Comparison of ENCODE assay signal across 16 cellular contexts in the genomic region with DNA sequence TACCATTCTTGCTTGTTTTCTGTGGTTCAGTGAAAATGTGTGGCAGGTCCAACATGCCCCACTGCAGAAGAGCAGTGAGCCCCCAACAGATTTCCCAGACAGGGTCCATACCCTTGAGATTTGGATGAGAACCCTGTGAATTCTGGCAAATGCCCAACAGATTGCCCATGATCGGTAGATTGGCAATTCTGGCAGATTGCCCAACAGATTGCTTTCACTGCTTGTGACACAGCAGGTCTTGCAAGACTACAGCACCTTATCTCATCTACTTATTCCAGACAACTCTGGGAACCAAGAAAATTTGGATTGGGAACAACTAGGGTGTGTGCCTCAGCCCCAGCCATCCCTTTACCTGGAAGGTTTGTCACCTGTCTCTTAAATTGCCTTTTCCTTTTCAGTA.
"Had no signal": no experiment of that assay in that cellular context is flagged by ENCODE, and none has a peak within 500 bp of the region (broad histone marks: within the 10 kb centered on the region; RNA-seq: fewer than 3 reads in every experiment).

No MANE protein-coding gene starts in this region.

- H3K4me1 Mint-ChIP-seq: activated naive CD4-positive, alpha-beta T cell treated with anti-CD3 and anti-CD28 coated beads, Interleukin-2, amount 50 U/mL, for 24 hours; central memory CD8-positive, alpha-beta T cell had no signal

- H3K27ac ChIP-seq: body of pancreas, epithelial cell of prostate, gastroesophageal sphincter, upper lobe of left lung had no signal

- H3K9me3 ChIP-seq: body of pancreas, gastroesophageal sphincter, upper lobe of left lung had no signal

- H3K9me3 Mint-ChIP-seq: activated naive CD4-positive, alpha-beta T cell treated with anti-CD3 and anti-CD28 coated beads, Interleukin-2, amount 50 U/mL, for 24 hours; activated T-cell treated with anti-CD3 and anti-CD28 coated beads, Interleukin-2, amount 50 U/mL, for 24 hours; central memory CD8-positive, alpha-beta T cell had no signal

- DNase-seq: activated CD4-positive, alpha-beta T cell treated with anti-CD3 and anti-CD28 coated beads, Interleukin-2, amount 50 U/mL, for 4 hours; activated CD4-positive, CD25-positive, alpha-beta regulatory T cell treated with anti-CD3 and anti-CD28 coated beads, Interleukin-2, amount 50 U/mL, for 72 hours; activated effector memory CD4-positive, alpha-beta T cell treated with Interleukin-2 at 50 U/mL for 16 hours; activated T-cell treated with anti-CD3 and anti-CD28 coated beads, Interleukin-2, amount 50 U/mL, for 24 hours; effector memory CD4-positive, alpha-beta T cell; kidney; left ventricle myocardium superior; stimulated activated CD4-positive, alpha-beta T cell treated with anti-CD3 and anti-CD28 coated beads, Interleukin-2, amount 100 ng/mL, for 24 hours; stimulated activated naive CD4-positive, alpha-beta T cell treated with Interleukin-2 at 50 U/mL for 16 hours; upper lobe of left lung had no signal

- H3K4me3 ChIP-seq: body of pancreas, gastroesophageal sphincter, upper lobe of left lung had no signal

- ATAC-seq: body of pancreas, gastroesophageal sphincter, left ventricle myocardium superior, sciatic nerve had no signal

- H3K4me3 Mint-ChIP-seq: activated naive CD4-positive, alpha-beta T cell treated with anti-CD3 and anti-CD28 coated beads, Interleukin-2, amount 50 U/mL, for 24 hours; activated T-cell treated with anti-CD3 and anti-CD28 coated beads, Interleukin-2, amount 50 U/mL, for 24 hours; central memory CD8-positive, alpha-beta T cell had no signal

- H3K36me3 ChIP-seq: gastroesophageal sphincter, upper lobe of left lung had no signal

- H3K27ac Mint-ChIP-seq: activated naive CD4-positive, alpha-beta T cell treated with anti-CD3 and anti-CD28 coated beads, Interleukin-2, amount 50 U/mL, for 24 hours; activated T-cell treated with anti-CD3 and anti-CD28 coated beads, Interleukin-2, amount 50 U/mL, for 24 hours had no signal

- H3K36me3 Mint-ChIP-seq: activated naive CD4-positive, alpha-beta T cell treated with anti-CD3 and anti-CD28 coated beads, Interleukin-2, amount 50 U/mL, for 24 hours had no signal

- H3K27me3 Mint-ChIP-seq: activated T-cell treated with anti-CD3 and anti-CD28 coated beads, Interleukin-2, amount 50 U/mL, for 24 hours; central memory CD8-positive, alpha-beta T cell had no signal

- H3K27me3 ChIP-seq: body of pancreas, gastroesophageal sphincter, upper lobe of left lung had no signal

- H3K4me1 ChIP-seq: body of pancreas, gastroesophageal sphincter, upper lobe of left lung had no signal
